Comparison of ENCODE assay signal across 14 cellular contexts in the genomic region with DNA sequence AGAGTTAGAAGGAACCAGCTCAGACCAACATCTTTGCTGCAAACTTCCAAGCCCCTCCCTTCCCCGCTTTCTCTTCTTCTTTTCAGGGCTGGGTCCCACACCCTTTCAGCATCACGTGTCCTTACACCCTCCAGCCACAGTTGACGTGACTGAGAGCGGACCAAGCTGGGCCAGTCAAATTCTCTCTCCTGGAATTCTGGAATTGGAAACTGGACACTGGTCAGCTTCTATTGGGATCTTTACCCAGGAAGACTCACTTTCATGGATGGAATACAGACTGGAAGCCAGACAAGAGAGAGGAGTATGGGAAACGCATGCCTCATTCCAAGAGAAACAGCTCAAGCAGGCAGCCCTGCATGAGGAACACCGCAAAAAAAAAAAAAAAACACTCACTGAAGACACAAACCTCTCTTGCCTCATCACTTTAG. TPM values are rescaled to one million over a fixed set of nuclear protein-coding genes. Genes with fewer than 3 reads are reported as not detected.
DNase-seq lines count a peak whose midpoint lies in the region; ATAC-seq, FAIRE-seq and TF ChIP-seq lines count a peak whose summit lies in the region.
"Had no signal": no experiment of that assay in that cellular context is flagged by ENCODE, and none has a peak within 500 bp of the region (broad histone marks: within the 10 kb centered on the region; RNA-seq: fewer than 3 reads in every experiment).

No MANE protein-coding gene starts in this region.

- H3K9me3 Mint-ChIP-seq in WTC11 = 0 out of 2 replicates have a peak, but pooled peaks cover 3% of the 10 kb centered on the region
- H3K9me3 Mint-ChIP-seq in activated CD4-positive, alpha-beta T cell treated with anti-CD3 and anti-CD28 coated beads, Interleukin-2, amount 10 ng/mL, durations not matched to agents 24 days and 14 days = no peaks in the 10 kb centered on the region
- H3K9me3 Mint-ChIP-seq: activated T-cell treated with anti-CD3 and anti-CD28 coated beads, Interleukin-2, amount 50 U/mL, for 24 hours; CD8-positive, alpha-beta T cell; T-cell had no signal

- no peak for TF ChIP-seq CTCF in Loucy (conservative IDR thresholded peaks at IDR 0.05; ENCODE audit: low read length)
- TF ChIP-seq CTCF in WTC11 (IDR thresholded peaks at IDR 0.05) = no peak
- TF ChIP-seq CTCF in kidney (IDR thresholded peaks at IDR 0.05; ENCODE audit: borderline replicate concordance, extremely low read depth, insufficient read depth) = no peak
- no peak for TF ChIP-seq CTCF in thoracic aorta (IDR thresholded peaks at IDR 0.05)

- peaks cover 26% of the 10 kb centered on the region for H3K4me1 ChIP-seq in Loucy (ENCODE audit: insufficient read depth, low read length, poor library complexity, severe bottlenecking)
- H3K4me1 ChIP-seq in kidney (ENCODE audit: control insufficient read depth in 1 of 2, insufficient read depth in 1 of 2, low read depth in 1 of 2, low read length in 2 of 2) = no peaks in the 10 kb centered on the region
- peaks cover 3 to 13% of the 10 kb centered on the region in 2 donors for H3K4me1 ChIP-seq in thoracic aorta (ENCODE audit: control insufficient read depth in 1 of 2, low read depth in 2 of 2)
- H3K4me1 ChIP-seq: adrenal gland, prostate gland had no signal

- no peak overlapping the region for H2AFZ ChIP-seq in Loucy (ENCODE audit: low read length)

- H3K4me2 ChIP-seq in Loucy (ENCODE audit: low read depth, low read length, poor library complexity, severe bottlenecking) = peak overlapping the region; percentile 43

- no peaks in the 10 kb centered on the region for H4K20me1 ChIP-seq in Loucy (ENCODE audit: insufficient read depth, low read length, poor library complexity, severe bottlenecking)

- H3K4me3 Mint-ChIP-seq in WTC11 = no peak overlapping the region
- no peak overlapping the region for H3K4me3 Mint-ChIP-seq in activated CD4-positive, alpha-beta T cell treated with anti-CD3 and anti-CD28 coated beads, Interleukin-2, amount 10 ng/mL, durations not matched to agents 24 days and 14 days
- H3K4me3 Mint-ChIP-seq: activated T-cell treated with anti-CD3 and anti-CD28 coated beads, Interleukin-2, amount 50 U/mL, for 24 hours; CD8-positive, alpha-beta T cell; T-cell had no signal

- no peak overlapping the region for H3K27ac Mint-ChIP-seq in WTC11
- no peak overlapping the region for H3K27ac Mint-ChIP-seq in activated CD4-positive, alpha-beta T cell treated with anti-CD3 and anti-CD28 coated beads, Interleukin-2, amount 10 ng/mL, durations not matched to agents 24 days and 14 days
- H3K27ac Mint-ChIP-seq: activated T-cell treated with anti-CD3 and anti-CD28 coated beads, Interleukin-2, amount 50 U/mL, for 24 hours; CD8-positive, alpha-beta T cell; T-cell had no signal

- CTCF ChIA-PET in WTC11 (lab: Charles Lee) = interaction anchor here (0.6 to 2.7 kb wide), 4 partner anchors 15 to 1067 kb away, joined by 3 to 18 read pairs (median 5); no protein-coding TSS in a partner anchor

- H3K36me3 Mint-ChIP-seq in WTC11 = no peaks in the 10 kb centered on the region
- no peaks in the 10 kb centered on the region for H3K36me3 Mint-ChIP-seq in activated CD4-positive, alpha-beta T cell treated with anti-CD3 and anti-CD28 coated beads, Interleukin-2, amount 10 ng/mL, durations not matched to agents 24 days and 14 days (ENCODE audit: low read depth)
- H3K36me3 Mint-ChIP-seq: CD8-positive, alpha-beta T cell; T-cell had no signal

- no peak for DNase-seq in WTC11 (ENCODE audit: low spot score)
- DNase-seq in kidney = peak; percentile 36
- DNase-seq in thoracic aorta (ENCODE audit: low spot score) = no peak
- no peak for DNase-seq in activated CD4-positive, alpha-beta T cell treated with anti-CD3 and anti-CD28 coated beads, Interleukin-2, amount 10 ng/mL, durations not matched to agents 24 days and 14 days
- no peak for DNase-seq in A172 (ENCODE audit: low spot score)
- DNase-seq in DMS79 (lab: John Stamatoyannopoulos, UW) = no peak
- DNase-seq: activated T-cell treated with anti-CD3 and anti-CD28 coated beads, Interleukin-2, amount 50 U/mL, for 24 hours; CD8-positive, alpha-beta T cell; H7; stimulated activated CD4-positive, alpha-beta T cell treated with anti-CD3 and anti-CD28 coated beads, Interleukin-2, amount 100 ng/mL, for 48 hours; T-cell had no signal

- no peaks in the 10 kb centered on the region for H3K79me2 ChIP-seq in Loucy (ENCODE audit: insufficient read depth, low read length)

- intact Hi-C loops in kidney (cut with DNase I) = no loop called here
- intact Hi-C loops in activated CD4-positive, alpha-beta T cell treated with anti-CD3 and anti-CD28 coated beads, Interleukin-2, amount 10 ng/mL, durations not matched to agents 24 days and 14 days (cut with micrococcal nuclease) = no loop called here

- FAIRE-seq in kidney (lab: Jason Lieb, UNC) = no peak

- H3K4me3 ChIP-seq in Loucy (ENCODE audit: low read length, poor library complexity, severe bottlenecking) (no peak overlapping the region), kidney (ENCODE audit: low read length in 2 of 2) (no peak overlapping the region), thoracic aorta (peak overlapping the region; percentile 22)
- H3K4me3 ChIP-seq: adrenal gland, prostate gland had no signal

- POLR2A ChIA-PET in WTC11 (lab: Charles Lee) = interaction anchor here (0.7 to 0.8 kb wide), 2 partner anchors 18 to 142 kb away, joined by 5 to 8 read pairs; no protein-coding TSS in a partner anchor

- H3K9ac ChIP-seq in Loucy (ENCODE audit: low read depth, low read length, poor library complexity, severe bottlenecking) (peak overlapping the region; percentile 19), kidney (ENCODE audit: low read length in 2 of 2) (no peak overlapping the region)

- H3K27me3 Mint-ChIP-seq in WTC11 (ENCODE audit: low read depth) = no peaks in the 10 kb centered on the region
- H3K27me3 Mint-ChIP-seq in activated CD4-positive, alpha-beta T cell treated with anti-CD3 and anti-CD28 coated beads, Interleukin-2, amount 10 ng/mL, durations not matched to agents 24 days and 14 days = peaks cover 20% of the 10 kb centered on the region

- no peaks in the 10 kb centered on the region for H3K27me3 ChIP-seq in Loucy (ENCODE audit: insufficient read depth, low read length, poor library complexity, severe bottlenecking)
- H3K27me3 ChIP-seq in thoracic aorta (replicated peaks; ENCODE audit: insufficient read depth) = no peaks in the 10 kb centered on the region
- H3K27me3 ChIP-seq: adrenal gland had no signal

- no peaks in the 10 kb centered on the region for H3K4me1 Mint-ChIP-seq in WTC11
- H3K4me1 Mint-ChIP-seq in activated CD4-positive, alpha-beta T cell treated with anti-CD3 and anti-CD28 coated beads, Interleukin-2, amount 10 ng/mL, durations not matched to agents 24 days and 14 days = no peaks in the 10 kb centered on the region
- H3K4me1 Mint-ChIP-seq: T-cell had no signal

- H3K36me3 ChIP-seq in Loucy (ENCODE audit: insufficient read depth, low read length) (no peaks in the 10 kb centered on the region), kidney (ENCODE audit: control insufficient read depth in 1 of 2, insufficient read depth in 2 of 2, low read length in 2 of 2) (no peaks in the 10 kb centered on the region), thoracic aorta (no peaks in the 10 kb centered on the region)
- H3K36me3 ChIP-seq: adrenal gland, prostate gland had no signal

- H3K27ac ChIP-seq in kidney (ENCODE audit: low read depth in 2 of 2, low read length in 2 of 2) (no peak overlapping the region), thoracic aorta (no peak overlapping the region)
- H3K27ac ChIP-seq: adrenal gland, prostate gland had no signal

- H3K9me3 ChIP-seq in Loucy (ENCODE audit: insufficient read depth, low read depth, low read length) (no peaks in the 10 kb centered on the region), kidney (ENCODE audit: control insufficient read depth in 1 of 2, low read length in 2 of 2) (no peaks in the 10 kb centered on the region), thoracic aorta (no peaks in the 10 kb centered on the region)
- H3K9me3 ChIP-seq: adrenal gland, prostate gland had no signal

- H3F3A ChIP-seq in Loucy (ENCODE audit: low read depth) = no peaks in the 10 kb centered on the region

- H3K9me2 ChIP-seq in Loucy (replicated peaks; ENCODE audit: low read depth, low read length) = no peaks in the 10 kb centered on the region

- ATAC-seq in WTC11 (0 out of 2 replicates have a peak, but pooled peaks have one; percentile 32), thoracic aorta (ENCODE audit: insufficient number of reproducible peaks, low FRiP score, low read depth) (no peak)
- ATAC-seq: CD8-positive, alpha-beta T cell; T-cell had no signal

TF ChIP-seq in WTC11, 78 proteins besides CTCF, POLR2A, EP300 and RAD21:
- no peak for TF ChIP-seq ATF3 (CRISPR knock-in tag; conservative IDR thresholded peaks at IDR 0.05)
- TF ChIP-seq USF2 (CRISPR knock-in tag; IDR thresholded peaks at IDR 0.05) = 0 out of 2 replicates have a peak, but pooled peaks have one; percentile 30
TF ChIP-seq in WTC11: peak in this region for 1.

RNA-seq across cellular contexts. Expression of gene TPM1, which starts 12.4 kb away (rescaled TPM):
- total RNA-seq in WTC11 (2021) (370 to 421 TPM (median 382 TPM) in 3 replicates), kidney (473 TPM), thoracic aorta (1,000 to 10,000 TPM in 1 of 2 donors, 100 to 1,000 TPM in 1; 927 to 1,440 TPM)
- polyA plus RNA-seq in kidney (ENCODE audit: insufficient read depth, low read depth, low replicate concordance) = 252 TPM
- 10.1 and 10.6 TPM in 2 replicates for total RNA-seq in activated CD4-positive, alpha-beta T cell treated with anti-CD3 and anti-CD28 coated beads, Interleukin-2, amount 10 ng/mL, durations not matched to agents 24 days and 14 days
- total RNA-seq in A172 (2014; rRNA removed; shearing (Covaris generic)) = 666 and 678 TPM in 2 replicates

Comparison
In these comparisons a context has a peak if more than half of its experiments do, and no peak if none do; other contexts are left out.
1. RNA of gene TPM1, which starts 12.4 kb away (total RNA-seq): 927 to 1,440 TPM in thoracic aorta, 666 to 678 TPM in A172, 473 TPM in kidney (single experiment) and 370 to 421 TPM in WTC11; 10.1 to 10.6 TPM in activated CD4-positive, alpha-beta T cell treated with anti-CD3 and anti-CD28 coated beads, Interleukin-2, amount 10 ng/mL, durations not matched to agents 24 days and 14 days; every median in the first group is over 10 times any median in the second.